Comparison of ENCODE assay signal across 25 cellular contexts in the genomic region with DNA sequence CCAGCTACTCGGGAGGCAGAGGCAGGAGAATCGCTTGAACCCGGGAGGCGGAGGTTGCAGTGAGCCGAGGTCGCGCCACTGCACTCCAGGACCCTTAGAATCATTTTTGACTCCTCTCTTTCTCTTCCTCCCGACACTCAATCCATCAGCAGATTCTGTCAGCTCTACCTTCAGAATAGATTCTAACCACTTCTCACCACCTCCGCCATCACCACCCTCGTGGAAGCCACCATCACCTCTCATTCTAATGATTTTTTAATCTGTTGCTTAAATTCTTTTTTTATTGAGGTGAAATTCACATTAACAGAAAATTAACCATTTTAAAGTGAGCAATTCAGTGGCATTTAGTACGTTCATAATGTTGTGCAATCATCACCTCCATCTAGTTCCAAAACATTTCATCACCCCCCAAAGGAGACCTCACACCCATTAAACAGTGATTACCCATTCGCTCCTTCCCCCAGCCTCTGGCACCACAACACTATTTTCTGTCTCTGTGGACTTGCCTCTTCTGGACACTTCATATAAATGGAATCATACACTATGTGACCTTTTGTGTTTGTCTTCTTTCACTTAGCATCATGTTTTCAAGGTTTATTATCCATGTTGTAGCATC. TPM values are rescaled to one million over a fixed set of nuclear protein-coding genes. Genes with fewer than 3 reads are reported as not detected.
A peak's percentile ranks its signal among the peaks of the same experiment; 100 is the strongest.
DNase-seq lines count a peak whose midpoint lies in the region; ATAC-seq, FAIRE-seq and TF ChIP-seq lines count a peak whose summit lies in the region.
"Had no signal": no experiment of that assay in that cellular context is flagged by ENCODE, and none has a peak within 500 bp of the region (broad histone marks: within the 10 kb centered on the region; RNA-seq: fewer than 3 reads in every experiment).

No MANE protein-coding gene starts in this region.

- TF ChIP-seq POLR2A in HepG2 (IDR thresholded peaks at IDR 0.05; ENCODE audit: insufficient read depth in 1 of 2, low read depth in 2 of 2, low read length in 2 of 2) (no peak), right lobe of liver (IDR thresholded peaks at IDR 0.05) (no peak), H1 (IDR thresholded peaks at IDR 0.05; ENCODE audit: control extremely low read depth in 1 of 2, low read depth in 2 of 2, low read length in 2 of 2) (no peak)

- no peak overlapping the region for H3K23ac ChIP-seq in H1 (ENCODE audit: insufficient read length)

- no peak overlapping the region for H3K18ac ChIP-seq in H1 (ENCODE audit: extremely low read depth, low read length)

- no peak for TF ChIP-seq CTCF in HepG2 (CRISPR knock-in tag; IDR thresholded peaks at IDR 0.05)
- no peak for TF ChIP-seq CTCF in right lobe of liver (IDR thresholded peaks at IDR 0.05)
- TF ChIP-seq CTCF in H1 (IDR thresholded peaks at IDR 0.05; ENCODE audit: control extremely low read depth in 1 of 3, insufficient read depth in 1 of 3, low read depth in 1 of 3, low read length in 3 of 3) = no peak
- TF ChIP-seq CTCF in fibroblast of the aortic adventitia (IDR thresholded peaks at IDR 0.05; ENCODE audit: insufficient read depth, low read length) = no peak

- FAIRE-seq in HepG2 (lab: Jason Lieb, UNC) (no peak), H1 (lab: Jason Lieb, UNC) (no peak)
- FAIRE-seq: A204.1, D721Med, GM12878, H54 had no signal

- no peak overlapping the region for H2BK12ac ChIP-seq in H1 (ENCODE audit: low read depth, low read length)

- no peak overlapping the region for H4K5ac ChIP-seq in H1 (ENCODE audit: insufficient read length, low read depth, low read length)

- no peaks in the 10 kb centered on the region for H3K79me2 ChIP-seq in HepG2 (ENCODE audit: insufficient read depth, low read length)
- no peaks in the 10 kb centered on the region for H3K79me2 ChIP-seq in H1 (ENCODE audit: control insufficient read depth in 1 of 2, insufficient read depth in 2 of 2, low read length in 2 of 2)

- H2BK15ac ChIP-seq in H1 (ENCODE audit: low read length) = no peak overlapping the region

- H4K20me1 ChIP-seq in HepG2 (ENCODE audit: insufficient read depth, low read length) = no peaks in the 10 kb centered on the region
- H4K20me1 ChIP-seq in H1 (replicated peaks in 1 of 2; ENCODE audit: control insufficient read depth in 1 of 2, insufficient read depth in 2 of 2, low read length in 2 of 2) = no peaks in the 10 kb centered on the region
- H4K20me1 ChIP-seq: BLaER1 treated with 17β-estradiol and CSF1 and Interleukin-3, amounts not matched to agents 10 nM and 100 nM had no signal

- H3K9me3 ChIP-seq in HepG2 (ENCODE audit: low read length) (no peaks in the 10 kb centered on the region), right lobe of liver (no peaks in the 10 kb centered on the region), H1 (ENCODE audit: insufficient read depth in 2 of 2, low read depth in 1 of 2, low read length in 1 of 2) (no peaks in the 10 kb centered on the region)
- H3K9me3 ChIP-seq: BE2C; BLaER1 treated with 17β-estradiol and CSF1 and Interleukin-3, amounts not matched to agents 10 nM and 100 nM had no signal

- POLR2A ChIA-PET in HepG2 (lab: Yijun Ruan, JAX) (no interaction called here), H1 (lab: Charles Lee; ENCODE audit: partially characterized antibody) (interaction anchor here (1.5 kb wide), 1 partner anchor 9 kb away, joined by 3 read pairs; no protein-coding TSS in a partner anchor)

- intact Hi-C loops in HepG2 (cut with micrococcal nuclease; ENCODE audit: unreplicated experiment) (loop anchor here (10.0 kb wide), 1 partner anchor 65 kb away; no protein-coding TSS in a partner anchor), right lobe of liver (cut with DNase I) (no loop called here)

- H2BK120ac ChIP-seq in H1 (replicated peaks; ENCODE audit: low read depth, low read length) = no peak overlapping the region

- H3K14ac ChIP-seq in H1 (ENCODE audit: insufficient read length) = no peak overlapping the region

- H3K36me3 ChIP-seq in HepG2 (replicated peaks in 1 of 2; ENCODE audit: control insufficient read depth in 1 of 2, insufficient read depth in 2 of 2, low read length in 2 of 2) (no peaks in the 10 kb centered on the region), right lobe of liver (no peaks in the 10 kb centered on the region), H1 (ENCODE audit: control insufficient read depth in 2 of 4, insufficient read depth in 4 of 4, low read length in 3 of 4) (no peaks in the 10 kb centered on the region), H7 (replicated peaks; ENCODE audit: control insufficient read depth, insufficient read depth, low read length) (no peaks in the 10 kb centered on the region)
- H3K36me3 ChIP-seq: BE2C; BLaER1 treated with 17β-estradiol and CSF1 and Interleukin-3, amounts not matched to agents 10 nM and 100 nM had no signal

- no peak for TF ChIP-seq RAD21 in HepG2 (CRISPR knock-in tag; IDR thresholded peaks at IDR 0.05)
- TF ChIP-seq RAD21 in H1 (IDR thresholded peaks at IDR 0.05 in 1 of 2, conservative IDR thresholded peaks at IDR 0.05 in 1 of 2; ENCODE audit: low read depth in 2 of 2, low read length in 2 of 2) = no peak

- H3K56ac ChIP-seq in H1 (replicated peaks; ENCODE audit: insufficient read length, low read depth, low read length) = no peak overlapping the region

- TF ChIP-seq EP300 in HepG2 (IDR thresholded peaks at IDR 0.05; ENCODE audit: low read depth in 2 of 2, low read length in 2 of 2) (no peak), HepG2 (CRISPR knock-in tag; IDR thresholded peaks at IDR 0.05; ENCODE audit: borderline replicate concordance) (no peak), H1 (IDR thresholded peaks at IDR 0.05; ENCODE audit: borderline replicate concordance in 1 of 2, low read depth in 2 of 2, low read length in 2 of 2) (no peak)

- H2AFZ ChIP-seq in HepG2 (ENCODE audit: low read length) (no peak overlapping the region), H1 (ENCODE audit: low read length) (no peak overlapping the region)
- H2AFZ ChIP-seq: GM23338 had no signal

- no peak overlapping the region for H2AK5ac ChIP-seq in H1 (ENCODE audit: low read depth, low read length)

- CTCF ChIA-PET in HepG2 (lab: Yijun Ruan, JAX; ENCODE audit: low intra/inter-chr PET ratio, low total read pairs) = no interaction called here
- CTCF ChIA-PET in H1 (lab: Charles Lee; ENCODE audit: partially characterized antibody) = interaction anchor here (1.0 kb wide), 1 partner anchor 16 kb away, joined by 5 read pairs; no protein-coding TSS in a partner anchor

- no peak overlapping the region for H3K4me2 ChIP-seq in HepG2 (ENCODE audit: low read depth, low read length)
- H3K4me2 ChIP-seq in H1 (ENCODE audit: insufficient read depth in 1 of 2, low read depth in 2 of 2, low read length in 2 of 2) = no peak overlapping the region
- H3K4me2 ChIP-seq: BLaER1 treated with 17β-estradiol and CSF1 and Interleukin-3, amounts not matched to agents 10 nM and 100 nM; GM23338 had no signal

- DNase-seq in HepG2 (ENCODE audit: low spot score) (no peak), right lobe of liver (no peak), H1 (ENCODE audit: low read depth in 1 of 2, low spot score in 2 of 2) (no peak), fibroblast of the aortic adventitia (ENCODE audit: low read depth) (peak; percentile 27), KG1 (lab: John Stamatoyannopoulos, UW) (no peak), H7 (no peak)
- DNase-seq: AML-193; BE2C; CD4-positive, alpha-beta T cell; CD8-positive, alpha-beta memory T cell; DMS 273 treated with DMSO at 0.1 percent for 48 hours; DMS79; EL; GDM1; HFFc6 had no signal

- H3K27ac ChIP-seq in HepG2 (ENCODE audit: extremely low read length, insufficient read depth, low read length) (no peak overlapping the region), right lobe of liver (no peak overlapping the region), H1 (ENCODE audit: low read depth, low read length) (no peak overlapping the region)
- H3K27ac ChIP-seq: 22Rv1; BLaER1 treated with 17β-estradiol and CSF1 and Interleukin-3, amounts not matched to agents 10 nM and 100 nM had no signal

- H3K4ac ChIP-seq in H1 (replicated peaks; ENCODE audit: insufficient read length, low read depth, low read length) = no peak overlapping the region

- H3K4me3 ChIP-seq in HepG2 (replicated peaks in 1 of 3; ENCODE audit: insufficient read depth in 1 of 3, low read depth in 2 of 3, low read length in 3 of 3) = no peak overlapping the region
- H3K4me3 ChIP-seq in right lobe of liver = no peak overlapping the region
- no peak overlapping the region for H3K4me3 ChIP-seq in H1 (ENCODE audit: extremely low read depth in 1 of 4, insufficient read depth in 2 of 4, low read depth in 3 of 4, low read length in 4 of 4)
- H3K4me3 ChIP-seq in fibroblast of the aortic adventitia (ENCODE audit: low read depth, low read length) = no peak overlapping the region
- no peak overlapping the region for H3K4me3 ChIP-seq in H7 (ENCODE audit: insufficient read depth, low read depth, low read length)
- H3K4me3 ChIP-seq: BLaER1 treated with 17β-estradiol and CSF1 and Interleukin-3, amounts not matched to agents 10 nM and 100 nM; GM12878; GM23338 had no signal

- H4K8ac ChIP-seq in H1 (ENCODE audit: extremely low read depth, insufficient read depth, low read length) = no peak overlapping the region

- H4K91ac ChIP-seq in H1 (replicated peaks; ENCODE audit: insufficient read length, low read length) = no peak overlapping the region

- BruUV-seq in HepG2 (replicated peaks; lab: Mats Ljungman, UMichigan) = no TSS peak

- 31% methylated on average over 12 of the region's 12 CpGs for WGBS in HepG2 (ENCODE audit: low lambda C conversion rate)
- 46% methylated on average over 5 of the region's 12 CpGs for WGBS in right lobe of liver (ENCODE audit: insufficient coverage, low coverage, low lambda C conversion rate, missing lambda C conversion rate)
- 93% methylated on average over 12 of the region's 12 CpGs; no CpG with 5 or more reads in 1 of the 2 experiments for WGBS in H1 (ENCODE audit: extremely low coverage in 1 of 2, insufficient coverage in 1 of 2, insufficient read length in 1 of 2, insufficient replicate concordance in 2 of 2, low coverage in 1 of 2, low lambda C conversion rate in 2 of 2, missing lambda C conversion rate in 1 of 2), 2 experiments

- H3K79me1 ChIP-seq in H1 (ENCODE audit: low read depth, low read length) = no peaks in the 10 kb centered on the region

- H2BK5ac ChIP-seq in H1 (ENCODE audit: low read depth, low read length) = no peak overlapping the region

- H3K4me1 ChIP-seq in HepG2 (ENCODE audit: insufficient read depth, low read length) = no peaks in the 10 kb centered on the region
- peaks cover 0 to 3% (median 0%) of the 10 kb centered on the region in 4 donors for H3K4me1 ChIP-seq in right lobe of liver
- H3K4me1 ChIP-seq in H1 (replicated peaks in 1 of 4; ENCODE audit: control insufficient read depth in 3 of 4, insufficient read depth in 4 of 4, low read length in 3 of 4) = no peaks in the 10 kb centered on the region; a peak in 1 of 7 replicates
- H3K4me1 ChIP-seq: BE2C had no signal

- ATAC-seq in HepG2 (no peak), right lobe of liver (no peak), HG03521 (IDR thresholded peaks at IDR 0.05; ENCODE audit: unreplicated experiment) (no peak)
- ATAC-seq: GM12878, GM23338 had no signal

- no peak overlapping the region for H3K9ac ChIP-seq in HepG2 (ENCODE audit: insufficient read depth, low read depth, low read length)
- no peak overlapping the region for H3K9ac ChIP-seq in H1 (replicated peaks in 1 of 4; ENCODE audit: extremely low read depth in 1 of 4, low read depth in 3 of 4, low read length in 3 of 4)
- H3K9ac ChIP-seq: BLaER1 treated with 17β-estradiol and CSF1 and Interleukin-3, amounts not matched to agents 10 nM and 100 nM had no signal

- H3K27me3 ChIP-seq in HepG2 (ENCODE audit: control insufficient read depth in 1 of 2, insufficient read depth in 2 of 2, low read length in 2 of 2) (peaks cover 0 to 16% of the 10 kb centered on the region in 2 experiments; a peak in 3 of 5 replicates), right lobe of liver (no peaks in the 10 kb centered on the region), H1 (replicated peaks in 1 of 4; ENCODE audit: control insufficient read depth in 3 of 4, extremely low read depth in 1 of 4, insufficient read depth in 3 of 4, low read length in 3 of 4) (no peaks in the 10 kb centered on the region), H7 (ENCODE audit: control insufficient read depth, insufficient read depth, low read length) (no peaks in the 10 kb centered on the region)
- H3K27me3 ChIP-seq: BE2C; BLaER1 treated with 17β-estradiol and CSF1 and Interleukin-3, amounts not matched to agents 10 nM and 100 nM had no signal

- H3K23me2 ChIP-seq in H1 (ENCODE audit: low read depth, low read length) = no peaks in the 10 kb centered on the region

- in situ Hi-C loops in HepG2 (cut with HindIII; ENCODE audit: extremely low pct_ligation_motif_present, low pct_unique_long_range_greater_than_20kb) = no loop called here

- no peak overlapping the region for H2BK20ac ChIP-seq in H1 (ENCODE audit: low read length)

RNA-seq across cellular contexts. Expression of a gene that starts 5.0 kb away (rescaled TPM):
- total RNA-seq in HepG2 (2016; rRNA removed; fragmentation: Illumina TruSeq; extraction: Trizol) (3.3 and 4.2 TPM in 2 replicates), right lobe of liver (1 to 10 TPM; 5.8 to 9.7 (median 8.1) TPM), fibroblast of the aortic adventitia (ENCODE audit: low replicate concordance) (5.4 and 5.7 TPM in 2 replicates)
- 0.53 and 0.71 TPM in 2 replicates for total RNA-seq in HepG2 (2016; cell fraction: cytosol; rRNA removed; fragmentation: Illumina TruSeq; extraction: Trizol; ENCODE audit: low read depth)
- 2.2 and 3.8 TPM in 2 replicates for total RNA-seq in HepG2 (2016; cell fraction: insoluble cytoplasmic fraction; rRNA removed; fragmentation: Illumina TruSeq; extraction: Trizol)
- 0.74 and 1.1 TPM in 2 replicates for total RNA-seq in HepG2 (2016; cell fraction: membrane; rRNA removed; fragmentation: Illumina TruSeq; extraction: Trizol)
- total RNA-seq in HepG2 (2016; cell fraction: nucleus; rRNA removed; fragmentation: Illumina TruSeq; extraction: Trizol) = 4.0 and 4.2 TPM in 2 replicates
- polyA plus RNA-seq in HepG2 (2011; rRNA removed) (4.9 and 6.0 TPM in 2 replicates), H1 (2011; rRNA removed) (7.8 and 11.5 TPM in 2 replicates)
- 3.1 and 4.4 TPM in 2 replicates for polyA plus RNA-seq in HepG2 (2011; cell fraction: cytosol; rRNA removed)
- polyA plus RNA-seq in HepG2 (2011; cell fraction: nucleus; rRNA removed) = 22.6 and 26.0 TPM in 2 replicates
- polyA plus RNA-seq in HepG2 (2012) = 4.4 and 5.7 TPM in 2 replicates
- 0.61 and 0.75 TPM in 2 replicates for polyA plus RNA-seq in HepG2 (2016; cell fraction: cytosol; fragmentation: Illumina TruSeq; extraction: Trizol; ENCODE audit: low read depth)
- polyA plus RNA-seq in HepG2 (2016; cell fraction: insoluble cytoplasmic fraction; fragmentation: Illumina TruSeq; extraction: Trizol; ENCODE audit: low read depth) = 4.7 and 5.4 TPM in 2 replicates
- polyA plus RNA-seq in HepG2 (2016; cell fraction: membrane; fragmentation: Illumina TruSeq; extraction: Trizol; ENCODE audit: low read depth) = 0.81 and 1.2 TPM in 2 replicates
- polyA plus RNA-seq in HepG2 (2016; cell fraction: nucleus; fragmentation: Illumina TruSeq; extraction: Trizol; ENCODE audit: insufficient read depth, low read depth) = 12.9 and 13.8 TPM in 2 replicates
- 4.8 and 6.4 TPM in 2 replicates for polyA minus RNA-seq in HepG2 (2011; rRNA and poly(A)+ RNA removed; ENCODE audit: low replicate concordance)
- polyA minus RNA-seq in HepG2 (2011; cell fraction: cytosol; rRNA and poly(A)+ RNA removed) = 1.9 and 2.6 TPM in 2 replicates
- 8.2 and 9.9 TPM in 2 replicates for polyA minus RNA-seq in HepG2 (2011; cell fraction: nucleus; rRNA and poly(A)+ RNA removed)
- total RNA-seq in H1 (2021; fragmentation: NEBNext Ultra II Directional; extraction: Animal tissue kit (Norgen Biotek cat#: 25700)) = 16.1 and 17.4 TPM in 2 replicates
- polyA plus RNA-seq in H1 (2011; cell fraction: cytosol; rRNA removed) = 10.1 TPM
- 28.3 TPM for polyA plus RNA-seq in H1 (2011; cell fraction: nucleus; rRNA removed)
- polyA plus RNA-seq in H1 (2012, experiment 1 of 2) = 8.6 to 11.4 TPM (median 10.5 TPM) in 4 replicates
- polyA plus RNA-seq in H1 (2012, experiment 2 of 2) = 7.5 TPM
- polyA plus RNA-seq in H1 (2013, experiment 1 of 2) = 7.2 TPM
- polyA plus RNA-seq in H1 (2013, experiment 2 of 2) = 7.1 TPM
- 4.9 and 6.1 TPM in 2 replicates for polyA minus RNA-seq in H1 (2011; rRNA and poly(A)+ RNA removed)
- 11.1 TPM for polyA minus RNA-seq in H1 (2011; cell fraction: cytosol; rRNA and poly(A)+ RNA removed)
- polyA minus RNA-seq in H1 (2011; cell fraction: nucleus; rRNA and poly(A)+ RNA removed) = 36.0 TPM
- total RNA-seq in H7 (2014; rRNA removed; shearing (Covaris generic)) = 12.3 and 16.5 TPM in 2 replicates

RNA-seq across cellular contexts. Expression of a gene that starts 16.6 kb away (rescaled TPM):
- total RNA-seq in HepG2 (2016; rRNA removed; fragmentation: Illumina TruSeq; extraction: Trizol) (not detected in 2 replicates), right lobe of liver (1 to 10 TPM in 2 of 6 experiments, under 1 TPM in 4; 0.66 to 2.5 (median 0.85) TPM), fibroblast of the aortic adventitia (ENCODE audit: low replicate concordance) (under 0.01 and 0.27 TPM in 2 replicates)
- total RNA-seq in HepG2 (2016; cell fraction: cytosol; rRNA removed; fragmentation: Illumina TruSeq; extraction: Trizol; ENCODE audit: low read depth) = not detected in 2 replicates
- not detected in 2 replicates for total RNA-seq in HepG2 (2016; cell fraction: insoluble cytoplasmic fraction; rRNA removed; fragmentation: Illumina TruSeq; extraction: Trizol)
- not detected in 2 replicates for total RNA-seq in HepG2 (2016; cell fraction: membrane; rRNA removed; fragmentation: Illumina TruSeq; extraction: Trizol)
- not detected in 2 replicates for total RNA-seq in HepG2 (2016; cell fraction: nucleus; rRNA removed; fragmentation: Illumina TruSeq; extraction: Trizol)
- polyA plus RNA-seq in HepG2 (2011; rRNA removed) (not detected in 2 replicates), H1 (2011; rRNA removed) (3.2 and 4.5 TPM in 2 replicates)
- not detected in 2 replicates for polyA plus RNA-seq in HepG2 (2011; cell fraction: cytosol; rRNA removed)
- polyA plus RNA-seq in HepG2 (2011; cell fraction: nucleus; rRNA removed) = not detected in 2 replicates
- polyA plus RNA-seq in HepG2 (2012) = not detected in 2 replicates
- not detected in 2 replicates for polyA plus RNA-seq in HepG2 (2016; cell fraction: cytosol; fragmentation: Illumina TruSeq; extraction: Trizol; ENCODE audit: low read depth)
- polyA plus RNA-seq in HepG2 (2016; cell fraction: insoluble cytoplasmic fraction; fragmentation: Illumina TruSeq; extraction: Trizol; ENCODE audit: low read depth) = not detected in 2 replicates
- not detected in 2 replicates for polyA plus RNA-seq in HepG2 (2016; cell fraction: membrane; fragmentation: Illumina TruSeq; extraction: Trizol; ENCODE audit: low read depth)
- not detected in 2 replicates for polyA plus RNA-seq in HepG2 (2016; cell fraction: nucleus; fragmentation: Illumina TruSeq; extraction: Trizol; ENCODE audit: insufficient read depth, low read depth)
- polyA minus RNA-seq in HepG2 (2011; rRNA and poly(A)+ RNA removed; ENCODE audit: low replicate concordance) = not detected in 2 replicates
- polyA minus RNA-seq in HepG2 (2011; cell fraction: cytosol; rRNA and poly(A)+ RNA removed) = not detected in 2 replicates
- not detected in 2 replicates for polyA minus RNA-seq in HepG2 (2011; cell fraction: nucleus; rRNA and poly(A)+ RNA removed)
- 22.7 and 24.6 TPM in 2 replicates for total RNA-seq in H1 (2021; fragmentation: NEBNext Ultra II Directional; extraction: Animal tissue kit (Norgen Biotek cat#: 25700))
- polyA plus RNA-seq in H1 (2011; cell fraction: cytosol; rRNA removed) = 2.7 TPM
- polyA plus RNA-seq in H1 (2011; cell fraction: nucleus; rRNA removed) = 4.4 TPM
- 11.1 to 12.7 TPM (median 11.8 TPM) in 4 replicates for polyA plus RNA-seq in H1 (2012, experiment 1 of 2)
- 10.4 TPM for polyA plus RNA-seq in H1 (2012, experiment 2 of 2)
- 8.0 TPM for polyA plus RNA-seq in H1 (2013, experiment 1 of 2)
- polyA plus RNA-seq in H1 (2013, experiment 2 of 2) = 7.7 TPM
- polyA minus RNA-seq in H1 (2011; rRNA and poly(A)+ RNA removed) = 6.2 and 7.1 TPM in 2 replicates
- polyA minus RNA-seq in H1 (2011; cell fraction: cytosol; rRNA and poly(A)+ RNA removed) = 10.1 TPM
- polyA minus RNA-seq in H1 (2011; cell fraction: nucleus; rRNA and poly(A)+ RNA removed) = 4.7 TPM
- 0.11 and 0.35 TPM in 2 replicates for total RNA-seq in H7 (2014; rRNA removed; shearing (Covaris generic))
- total RNA-seq: CD4-positive, alpha-beta T cell; CD8-positive, alpha-beta memory T cell had no signal
- polyA plus RNA-seq: CD14-positive monocyte; CD8-positive, alpha-beta memory T cell had no signal

RNA-seq across cellular contexts. Expression of a gene that starts 32.6 kb away (rescaled TPM):
- total RNA-seq in HepG2 (2016; rRNA removed; fragmentation: Illumina TruSeq; extraction: Trizol) = not detected in 2 replicates
- not detected in 2 replicates for total RNA-seq in HepG2 (2016; cell fraction: cytosol; rRNA removed; fragmentation: Illumina TruSeq; extraction: Trizol; ENCODE audit: low read depth)
- total RNA-seq in HepG2 (2016; cell fraction: insoluble cytoplasmic fraction; rRNA removed; fragmentation: Illumina TruSeq; extraction: Trizol) = not detected in 2 replicates
- total RNA-seq in HepG2 (2016; cell fraction: membrane; rRNA removed; fragmentation: Illumina TruSeq; extraction: Trizol) = not detected in 2 replicates
- total RNA-seq in HepG2 (2016; cell fraction: nucleus; rRNA removed; fragmentation: Illumina TruSeq; extraction: Trizol) = not detected in 2 replicates
- not detected in 2 replicates for polyA plus RNA-seq in HepG2 (2011; rRNA removed)
- polyA plus RNA-seq in HepG2 (2011; cell fraction: cytosol; rRNA removed) = not detected in 2 replicates
- not detected in 2 replicates for polyA plus RNA-seq in HepG2 (2011; cell fraction: nucleus; rRNA removed)
- not detected in 2 replicates for polyA plus RNA-seq in HepG2 (2012)
- not detected in 2 replicates for polyA plus RNA-seq in HepG2 (2016; cell fraction: cytosol; fragmentation: Illumina TruSeq; extraction: Trizol; ENCODE audit: low read depth)
- polyA plus RNA-seq in HepG2 (2016; cell fraction: insoluble cytoplasmic fraction; fragmentation: Illumina TruSeq; extraction: Trizol; ENCODE audit: low read depth) = not detected in 2 replicates
- polyA plus RNA-seq in HepG2 (2016; cell fraction: membrane; fragmentation: Illumina TruSeq; extraction: Trizol; ENCODE audit: low read depth) = not detected in 2 replicates
- polyA plus RNA-seq in HepG2 (2016; cell fraction: nucleus; fragmentation: Illumina TruSeq; extraction: Trizol; ENCODE audit: insufficient read depth, low read depth) = not detected in 2 replicates
- polyA minus RNA-seq in HepG2 (2011; rRNA and poly(A)+ RNA removed; ENCODE audit: low replicate concordance) = not detected in 2 replicates
- not detected in 2 replicates for polyA minus RNA-seq in HepG2 (2011; cell fraction: cytosol; rRNA and poly(A)+ RNA removed)
- not detected in 2 replicates for polyA minus RNA-seq in HepG2 (2011; cell fraction: nucleus; rRNA and poly(A)+ RNA removed)
- total RNA-seq in right lobe of liver = 1 to 10 TPM in 1 of 6 experiments, under 1 TPM in 1, not detected in 4; 0.86 to 1.1 TPM
- total RNA-seq in H1 (2021; fragmentation: NEBNext Ultra II Directional; extraction: Animal tissue kit (Norgen Biotek cat#: 25700)) = not detected in 2 replicates
- polyA plus RNA-seq in H1 (2011; rRNA removed) = not detected in 2 replicates
- 0.17 TPM for polyA plus RNA-seq in H1 (2011; cell fraction: cytosol; rRNA removed)
- polyA plus RNA-seq in H1 (2011; cell fraction: nucleus; rRNA removed) = not detected
- polyA plus RNA-seq in H1 (2012, experiment 1 of 2) = 0.40 to 1.1 TPM (median 1.0 TPM) in 3 of 4 replicates, not detected in the other
- not detected for polyA plus RNA-seq in H1 (2012, experiment 2 of 2)
- polyA plus RNA-seq in H1 (2013, experiment 1 of 2) = not detected
- 0.07 TPM for polyA plus RNA-seq in H1 (2013, experiment 2 of 2)
- not detected in 2 replicates for polyA minus RNA-seq in H1 (2011; rRNA and poly(A)+ RNA removed)
- not detected for polyA minus RNA-seq in H1 (2011; cell fraction: cytosol; rRNA and poly(A)+ RNA removed)
- polyA minus RNA-seq in H1 (2011; cell fraction: nucleus; rRNA and poly(A)+ RNA removed) = not detected
- not detected in 2 replicates for total RNA-seq in fibroblast of the aortic adventitia (ENCODE audit: low replicate concordance)
- not detected in 2 replicates for total RNA-seq in H7 (2014; rRNA removed; shearing (Covaris generic))
- total RNA-seq: CD4-positive, alpha-beta T cell; CD8-positive, alpha-beta memory T cell; GM12878; GM23338; HFFc6 had no signal
- polyA plus RNA-seq: AG04450; CD8-positive, alpha-beta memory T cell; GM23338 had no signal

RNA-seq across cellular contexts. Expression of a gene that starts 50.6 kb away (rescaled TPM):
- 0.20 and 1.4 TPM in 2 replicates for total RNA-seq in HepG2 (2016; rRNA removed; fragmentation: Illumina TruSeq; extraction: Trizol)
- 0.09 TPM in 1 of 2 replicates, not detected in the other for total RNA-seq in HepG2 (2016; cell fraction: cytosol; rRNA removed; fragmentation: Illumina TruSeq; extraction: Trizol; ENCODE audit: low read depth)
- total RNA-seq in HepG2 (2016; cell fraction: insoluble cytoplasmic fraction; rRNA removed; fragmentation: Illumina TruSeq; extraction: Trizol) = 0.27 and 1.5 TPM in 2 replicates
- 0.28 and 0.43 TPM in 2 replicates for total RNA-seq in HepG2 (2016; cell fraction: membrane; rRNA removed; fragmentation: Illumina TruSeq; extraction: Trizol)
- total RNA-seq in HepG2 (2016; cell fraction: nucleus; rRNA removed; fragmentation: Illumina TruSeq; extraction: Trizol) = 3.3 and 3.7 TPM in 2 replicates
- 1.1 and 1.2 TPM in 2 replicates for polyA plus RNA-seq in HepG2 (2011; rRNA removed)
- polyA plus RNA-seq in HepG2 (2011; cell fraction: cytosol; rRNA removed) = 0.09 and 0.18 TPM in 2 replicates
- polyA plus RNA-seq in HepG2 (2011; cell fraction: nucleus; rRNA removed) = 5.3 and 5.9 TPM in 2 replicates
- polyA plus RNA-seq in HepG2 (2012) = 0.47 and 0.83 TPM in 2 replicates
- 0.05 TPM in 1 of 2 replicates, not detected in the other for polyA plus RNA-seq in HepG2 (2016; cell fraction: cytosol; fragmentation: Illumina TruSeq; extraction: Trizol; ENCODE audit: low read depth)
- polyA plus RNA-seq in HepG2 (2016; cell fraction: insoluble cytoplasmic fraction; fragmentation: Illumina TruSeq; extraction: Trizol; ENCODE audit: low read depth) = 0.14 and 0.24 TPM in 2 replicates
- 0.06 and 0.22 TPM in 2 replicates for polyA plus RNA-seq in HepG2 (2016; cell fraction: membrane; fragmentation: Illumina TruSeq; extraction: Trizol; ENCODE audit: low read depth)
- 7.1 and 7.2 TPM in 2 replicates for polyA plus RNA-seq in HepG2 (2016; cell fraction: nucleus; fragmentation: Illumina TruSeq; extraction: Trizol; ENCODE audit: insufficient read depth, low read depth)
- 0.07 and 0.10 TPM in 2 replicates for polyA minus RNA-seq in HepG2 (2011; rRNA and poly(A)+ RNA removed; ENCODE audit: low replicate concordance)
- polyA minus RNA-seq in HepG2 (2011; cell fraction: cytosol; rRNA and poly(A)+ RNA removed) = not detected in 2 replicates
- polyA minus RNA-seq in HepG2 (2011; cell fraction: nucleus; rRNA and poly(A)+ RNA removed) = 1.7 and 2.2 TPM in 2 replicates
- total RNA-seq in right lobe of liver = not detected
- total RNA-seq in H1 (2021; fragmentation: NEBNext Ultra II Directional; extraction: Animal tissue kit (Norgen Biotek cat#: 25700)) = 0.11 TPM in 1 of 2 replicates, not detected in the other
- polyA plus RNA-seq in H1 (2011; rRNA removed) = 0.05 TPM in 2 replicates
- 0.34 TPM for polyA plus RNA-seq in H1 (2011; cell fraction: cytosol; rRNA removed)
- 0.54 TPM for polyA plus RNA-seq in H1 (2011; cell fraction: nucleus; rRNA removed)
- polyA plus RNA-seq in H1 (2012, experiment 1 of 2) = 0.28 to 0.57 TPM (median 0.37 TPM) in 4 replicates
- polyA plus RNA-seq in H1 (2012, experiment 2 of 2) = not detected
- polyA plus RNA-seq in H1 (2013, experiment 1 of 2) = 0.24 TPM
- polyA plus RNA-seq in H1 (2013, experiment 2 of 2) = 0.17 TPM
- polyA minus RNA-seq in H1 (2011; rRNA and poly(A)+ RNA removed) = 0.13 TPM in 1 of 2 replicates, not detected in the other
- not detected for polyA minus RNA-seq in H1 (2011; cell fraction: cytosol; rRNA and poly(A)+ RNA removed)
- polyA minus RNA-seq in H1 (2011; cell fraction: nucleus; rRNA and poly(A)+ RNA removed) = 1.00 TPM
- total RNA-seq in fibroblast of the aortic adventitia (ENCODE audit: low replicate concordance) = 0.27 and 0.74 TPM in 2 replicates
- total RNA-seq in H7 (2014; rRNA removed; shearing (Covaris generic)) = 0.11 TPM in 1 of 2 replicates, not detected in the other
- total RNA-seq: CD4-positive, alpha-beta T cell; CD8-positive, alpha-beta memory T cell; GM12878; HFFc6 had no signal
- polyA plus RNA-seq: AG04450; CD14-positive monocyte; CD8-positive, alpha-beta memory T cell; GM12878 had no signal
